19 cellular contexts compared by ENCODE assay signal in the genomic region with DNA sequence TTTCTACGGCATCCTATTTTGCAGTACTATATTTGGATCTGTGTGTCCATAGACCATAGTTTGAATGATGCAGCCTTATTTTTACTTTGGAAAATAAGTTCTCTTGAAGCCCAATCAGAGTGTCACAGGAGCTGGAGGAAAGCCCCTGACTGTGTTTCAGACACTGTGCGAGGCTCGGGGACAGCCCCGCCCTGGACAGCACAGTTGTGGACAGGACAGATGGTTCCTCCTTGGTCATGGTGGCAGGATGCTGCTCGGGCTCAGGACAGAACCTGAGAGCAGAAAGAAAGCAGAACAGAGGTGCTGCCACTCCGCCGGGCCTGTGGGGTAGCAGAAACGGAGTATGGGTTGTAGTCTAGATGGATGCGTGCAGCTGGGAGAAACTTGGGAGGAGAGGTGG. TPM values are rescaled to one million over a fixed set of nuclear protein-coding genes. Genes with fewer than 3 reads are reported as not detected.
DNase-seq lines count a peak whose midpoint lies in the region; ATAC-seq, FAIRE-seq and TF ChIP-seq lines count a peak whose summit lies in the region.
"Had no signal": no experiment of that assay in that cellular context is flagged by ENCODE, and none has a peak within 500 bp of the region (broad histone marks: within the 10 kb centered on the region; RNA-seq: fewer than 3 reads in every experiment).

No MANE protein-coding gene starts in this region.

- DNase-seq in H9: no peak
- no peak for DNase-seq in astrocyte (ENCODE audit: low read depth)
- peak; percentile 58 for DNase-seq in sigmoid colon
- DNase-seq in NCI-H1930 (lab: John Stamatoyannopoulos, UW): no peak
- no peak for DNase-seq in 8988T
- DNase-seq: BE2C, COR-L47, DMS153, EL, Karpas-422, NCI-H1417, NCI-H2029 treated with DMSO at 0.1 percent for 48 hours, NCI-H524 had no signal

- no peak for ATAC-seq in HG03108 (IDR thresholded peaks at IDR 0.05; ENCODE audit: unreplicated experiment)

- H3K14ac ChIP-seq in H9 (ENCODE audit: insufficient read depth, low read length): no peak overlapping the region; the same call in 1 of the 2 replicates

- WGBS in H9 (ENCODE audit: extremely low coverage, insufficient read length, low lambda C conversion rate): no CpG with 5 or more reads among the region's 9 CpGs
- WGBS in sigmoid colon, 2 donors: 85 to 88% methylated on average over 9 of the region's 9 CpGs

- H3K23me2 ChIP-seq in H9 (ENCODE audit: insufficient read length, low read depth, low read length, poor library complexity, severe bottlenecking): no peaks in the 10 kb centered on the region

- no peak overlapping the region for H3K4me3 ChIP-seq in BLaER1 treated with 17β-estradiol and CSF1 and Interleukin-3, amounts not matched to agents 10 nM and 100 nM
- H3K4me3 ChIP-seq in astrocyte (ENCODE audit: insufficient read depth, low read depth, low read length) (no peak overlapping the region), sigmoid colon (no peak overlapping the region)

- H2BK5ac ChIP-seq in H9 (ENCODE audit: insufficient read length, low read length): no peak overlapping the region

- H3K9me3 Mint-ChIP-seq in H9 (peaks cover 21 to 24% of the 10 kb centered on the region in 2 experiments), astrocyte (ENCODE audit: unreplicated experiment) (peaks cover 19% of the 10 kb centered on the region)

- peaks cover 22 to 34% (median 26%) of the 10 kb centered on the region in 10 experiments for H3K4me1 ChIP-seq in BLaER1 treated with 17β-estradiol and CSF1 and Interleukin-3, amounts not matched to agents 10 nM and 100 nM
- H3K4me1 ChIP-seq in H9 (ENCODE audit: insufficient read depth, low read length) (no peaks in the 10 kb centered on the region), astrocyte (ENCODE audit: insufficient read depth, low read length) (peaks cover 14% of the 10 kb centered on the region), sigmoid colon (no peaks in the 10 kb centered on the region)
- H3K4me1 ChIP-seq: BE2C had no signal

- H3K27me3 Mint-ChIP-seq in H9 (ENCODE audit: low read depth): no peaks in the 10 kb centered on the region
- H3K27me3 Mint-ChIP-seq in astrocyte (ENCODE audit: low read depth, unreplicated experiment): no peaks in the 10 kb centered on the region

- no peak overlapping the region for H3K4ac ChIP-seq in H9 (ENCODE audit: low read depth, low read length)

- H4K91ac ChIP-seq in H9 (ENCODE audit: insufficient read length, low read depth, low read length): no peak overlapping the region

- peaks cover 0 to 50% (median 14%) of the 10 kb centered on the region in 11 experiments; a peak in 15 of 22 replicates for H4K20me1 ChIP-seq in BLaER1 treated with 17β-estradiol and CSF1 and Interleukin-3, amounts not matched to agents 10 nM and 100 nM
- no peaks in the 10 kb centered on the region for H4K20me1 ChIP-seq in H9 (ENCODE audit: control insufficient read depth, insufficient read depth, insufficient read length)
- H4K20me1 ChIP-seq in astrocyte (ENCODE audit: insufficient read depth, low read length): no peaks in the 10 kb centered on the region

- no peak overlapping the region for H3T11ph ChIP-seq in H9 (ENCODE audit: low read length)

- H3K4me2 ChIP-seq in BLaER1 treated with 17β-estradiol and CSF1 and Interleukin-3, amounts not matched to agents 10 nM and 100 nM: peak overlapping the region; percentile 39 to 71 (median 62)
- no peak overlapping the region for H3K4me2 ChIP-seq in H9 (ENCODE audit: insufficient read depth, insufficient read length, low read length)
- no peak overlapping the region for H3K4me2 ChIP-seq in astrocyte (ENCODE audit: low read length)

- no peaks in the 10 kb centered on the region for H3K27me3 ChIP-seq in BLaER1 treated with 17β-estradiol and CSF1 and Interleukin-3, amounts not matched to agents 10 nM and 100 nM
- H3K27me3 ChIP-seq in H9 (ENCODE audit: insufficient read depth, low read length) (no peaks in the 10 kb centered on the region), astrocyte (ENCODE audit: insufficient read depth, low read length) (no peaks in the 10 kb centered on the region), sigmoid colon (no peaks in the 10 kb centered on the region)
- H3K27me3 ChIP-seq: BE2C had no signal

- peaks cover 16% of the 10 kb centered on the region; the same call in 1 of the 2 replicates for H3K79me2 ChIP-seq in H9 (ENCODE audit: insufficient read depth, low read length)
- H3K79me2 ChIP-seq in astrocyte (ENCODE audit: insufficient read depth, low read length): peaks cover 47% of the 10 kb centered on the region

- no peak overlapping the region for H2AK5ac ChIP-seq in H9 (ENCODE audit: insufficient read length, low read length)

- H3K18ac ChIP-seq in H9 (ENCODE audit: insufficient read length, low read depth, low read length): no peak overlapping the region

- H3K36me3 ChIP-seq in BLaER1 treated with 17β-estradiol and CSF1 and Interleukin-3, amounts not matched to agents 10 nM and 100 nM: peaks cover 34 to 63% (median 54%) of the 10 kb centered on the region in 11 experiments
- no peaks in the 10 kb centered on the region for H3K36me3 ChIP-seq in astrocyte (ENCODE audit: insufficient read depth, low read length)
- peaks cover 0 to 3% (median 1%) of the 10 kb centered on the region in 4 donors for H3K36me3 ChIP-seq in sigmoid colon
- H3K36me3 ChIP-seq: BE2C had no signal

- H3K79me1 ChIP-seq in H9 (ENCODE audit: insufficient read depth, low read depth, low read length, poor library complexity, severe bottlenecking): peaks cover 13% of the 10 kb centered on the region

- FAIRE-seq in astrocyte (lab: Jason Lieb, UNC): no peak

- no peak overlapping the region for H2AFZ ChIP-seq in H9 (ENCODE audit: low read length)
- no peak overlapping the region for H2AFZ ChIP-seq in astrocyte (ENCODE audit: low read depth, low read length)

- no peak overlapping the region for H3K4me3 Mint-ChIP-seq in H9
- no peak overlapping the region for H3K4me3 Mint-ChIP-seq in astrocyte (ENCODE audit: unreplicated experiment)

- TF ChIP-seq EP300 in sigmoid colon (IDR thresholded peaks at IDR 0.05): no peak

- no peak overlapping the region for H4K5ac ChIP-seq in H9 (ENCODE audit: insufficient read length, low read depth, low read length)

- H2BK20ac ChIP-seq in H9 (ENCODE audit: low read depth, low read length, poor library complexity, severe bottlenecking): no peak overlapping the region

- peak overlapping the region in 3 of 11 experiments; percentile 10 to 43 (median 32); a peak in 4 of 22 replicates for H3K9ac ChIP-seq in BLaER1 treated with 17β-estradiol and CSF1 and Interleukin-3, amounts not matched to agents 10 nM and 100 nM
- H3K9ac ChIP-seq in H9 (ENCODE audit: extremely low read depth, insufficient read length, low read length): no peak overlapping the region
- no peak overlapping the region for H3K9ac ChIP-seq in astrocyte (ENCODE audit: low read length)

- H3K36me3 Mint-ChIP-seq in H9 (ENCODE audit: insufficient read depth in 1 of 3, low read depth in 3 of 3) (peaks cover 26 to 46% (median 41%) of the 10 kb centered on the region in 3 experiments), astrocyte (ENCODE audit: low read depth, unreplicated experiment) (peaks cover 44% of the 10 kb centered on the region)

- H3K27ac Mint-ChIP-seq in H9: peak overlapping the region in 2 of 3 experiments; percentile 45 to 59; a peak in 4 of 7 replicates
- peak overlapping the region; percentile 63 for H3K27ac Mint-ChIP-seq in astrocyte (ENCODE audit: unreplicated experiment)

- no peak overlapping the region for H3K23ac ChIP-seq in H9 (ENCODE audit: insufficient read length, low read depth, low read length)

- no peak overlapping the region for H3K56ac ChIP-seq in H9 (ENCODE audit: insufficient read length, low read depth, low read length)

- peaks cover 26 to 37% (median 27%) of the 10 kb centered on the region in 11 experiments for H3K9me3 ChIP-seq in BLaER1 treated with 17β-estradiol and CSF1 and Interleukin-3, amounts not matched to agents 10 nM and 100 nM (replicated peaks in 1 of 11)
- no peaks in the 10 kb centered on the region for H3K9me3 ChIP-seq in H9 (ENCODE audit: control insufficient read depth, low read depth, low read length)
- H3K9me3 ChIP-seq in astrocyte (ENCODE audit: insufficient read depth, low read depth, low read length): peaks cover 6% of the 10 kb centered on the region
- peaks cover 0 to 5% (median 3%) of the 10 kb centered on the region in 4 donors for H3K9me3 ChIP-seq in sigmoid colon

- peaks cover 0 to under 1% of the 10 kb centered on the region in 2 experiments; a peak in 1 of 4 replicates for H3K4me1 Mint-ChIP-seq in H9
- peaks cover 15% of the 10 kb centered on the region for H3K4me1 Mint-ChIP-seq in astrocyte (ENCODE audit: low read depth, unreplicated experiment)

- intact Hi-C loops in sigmoid colon (cut with DNase I): no loop called here

- TF ChIP-seq CTCF in H9 (conservative IDR thresholded peaks at IDR 0.05): no peak
- no peak for TF ChIP-seq CTCF in astrocyte (IDR thresholded peaks at IDR 0.05; ENCODE audit: insufficient read depth, low read depth, low read length)
- TF ChIP-seq CTCF in sigmoid colon (IDR thresholded peaks at IDR 0.05): no peak

- no peak overlapping the region for H2BK120ac ChIP-seq in H9 (ENCODE audit: low read depth, low read length, poor library complexity, severe bottlenecking)

- H2BK12ac ChIP-seq in H9 (ENCODE audit: insufficient read length, low read depth, low read length): no peak overlapping the region

- no peak overlapping the region for H4K8ac ChIP-seq in H9 (replicated peaks; ENCODE audit: insufficient read length, low read depth, low read length)

- H3K27ac ChIP-seq in BLaER1 treated with 17β-estradiol and CSF1 and Interleukin-3, amounts not matched to agents 10 nM and 100 nM: peak overlapping the region in 8 of 11 experiments; percentile 8 to 46 (median 24); a peak in 8 of 22 replicates
- H3K27ac ChIP-seq in H9 (ENCODE audit: insufficient read length, low read depth, low read length) (no peak overlapping the region), astrocyte (ENCODE audit: low read depth, low read length) (no peak overlapping the region), sigmoid colon (no peak overlapping the region)

- H2BK15ac ChIP-seq in H9 (ENCODE audit: low read depth, low read length): no peak overlapping the region

- TF ChIP-seq POLR2A in sigmoid colon (IDR thresholded peaks at IDR 0.05): no peak

RNA-seq across cellular contexts. Expression of a gene that starts 23.0 kb away (rescaled TPM):
- total RNA-seq in H9 (2021): 24.3 and 24.9 TPM in 2 replicates
- 26.0 and 28.9 TPM in 2 replicates for total RNA-seq in astrocyte
- total RNA-seq in sigmoid colon: 10 to 100 TPM; 17.4 to 31.0 (median 23.0) TPM
- polyA plus RNA-seq in sigmoid colon: 10 to 100 TPM in 1 of 3 donors, 1 to 10 TPM in 2; 8.4 to 15.9 (median 8.8) TPM

RNA-seq across cellular contexts. Expression of a gene that starts 37.9 kb away (rescaled TPM):
- total RNA-seq in H9 (2021) (not detected in 2 replicates), astrocyte (not detected in 2 replicates), sigmoid colon (not detected)
- not detected for polyA plus RNA-seq in sigmoid colon
- total RNA-seq: H7, OCI-LY7, RPMI7951 had no signal
- polyA plus RNA-seq: AG04450 had no signal

Comparison
In these comparisons a context has a peak if more than half of its experiments do, and no peak if none do; other contexts are left out.
1. H3K27ac ChIP-seq: peak in BLaER1 treated with 17β-estradiol and CSF1 and Interleukin-3, amounts not matched to agents 10 nM and 100 nM (8 of 11); none in H9 (single experiment), astrocyte (single experiment) and sigmoid colon (0 of 4).
2. H3K4me2 ChIP-seq: peak in BLaER1 treated with 17β-estradiol and CSF1 and Interleukin-3, amounts not matched to agents 10 nM and 100 nM (11 of 11); none in H9 (single experiment) and astrocyte (single experiment).